8 cellular contexts compared by ENCODE assay signal in genomic region chr19:35756373-35757230, GRCh38. TPM values are rescaled to one million over a fixed set of nuclear protein-coding genes. Genes with fewer than 3 reads are reported as not detected.
A peak's percentile ranks its signal among the peaks of the same experiment; 100 is the strongest.
DNase-seq lines count a peak whose midpoint lies in the region; ATAC-seq and TF ChIP-seq lines count a peak whose summit lies in the region.

A gene with protein sequence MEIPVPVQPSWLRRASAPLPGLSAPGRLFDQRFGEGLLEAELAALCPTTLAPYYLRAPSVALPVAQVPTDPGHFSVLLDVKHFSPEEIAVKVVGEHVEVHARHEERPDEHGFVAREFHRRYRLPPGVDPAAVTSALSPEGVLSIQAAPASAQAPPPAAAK (minus strand): TSS chr19:35757029. CDS start chr19:35757008, 21 bp downstream.

- H3K14ac ChIP-seq in mesenchymal stem cell (ENCODE audit: low read length in 2 of 2): peak within 1 kb of the TSS; percentile 59 to 99

- peak within 1 kb of the TSS; percentile 99 to 100 for H3K4ac ChIP-seq in mesenchymal stem cell (ENCODE audit: low read depth in 1 of 2, low read length in 2 of 2)

- H3K4me3 ChIP-seq in KMS-11 (IDR thresholded peaks at IDR 0.05; ENCODE audit: insufficient read depth, low read depth, low read length): no peak within 1 kb of the TSS
- H3K4me3 ChIP-seq in colonic mucosa: peak within 1 kb of the TSS; percentile 74
- peak within 1 kb of the TSS; percentile 11 to 99 for H3K4me3 ChIP-seq in mesenchymal stem cell (ENCODE audit: insufficient read depth in 1 of 2, low read depth in 1 of 2, low read length in 2 of 2)
- peak within 1 kb of the TSS; percentile 98 for H3K4me3 ChIP-seq in upper lobe of right lung

- peak within 1 kb of the TSS; percentile 69 for H2AK5ac ChIP-seq in mesenchymal stem cell (ENCODE audit: low read length, severe bottlenecking)

- peaks cover 12% of the 10 kb centered on the region; the same call in 1 of the 2 replicates for H3K79me2 ChIP-seq in KMS-11 (ENCODE audit: insufficient read depth, low read depth)

- H3K27ac ChIP-seq in KMS-11: peak within 1 kb of the TSS; percentile 75
- peak within 1 kb of the TSS; percentile 72 for H3K27ac ChIP-seq in colonic mucosa
- H3K27ac ChIP-seq in mesenchymal stem cell (ENCODE audit: low read length, poor library complexity, severe bottlenecking): peak within 1 kb of the TSS; percentile 93
- H3K27ac ChIP-seq in upper lobe of right lung: peak within 1 kb of the TSS; percentile 98

- ATAC-seq in upper lobe of right lung (no peak), HG03039 (IDR thresholded peaks at IDR 0.05; ENCODE audit: unreplicated experiment) (no peak)

- H4K20me1 ChIP-seq in KMS-11 (ENCODE audit: insufficient read depth): no peaks in the 10 kb centered on the region

- H3K27me3 ChIP-seq in KMS-11 (ENCODE audit: insufficient read depth, low read depth) (no peaks in the 10 kb centered on the region), colonic mucosa (no peaks in the 10 kb centered on the region), mesenchymal stem cell (ENCODE audit: control insufficient read depth in 1 of 2, insufficient read depth in 1 of 2, low read length in 2 of 2) (no peaks in the 10 kb centered on the region), upper lobe of right lung (no peaks in the 10 kb centered on the region)

- peak within 1 kb of the TSS; percentile 84 for H3K4me2 ChIP-seq in KMS-11
- peak within 1 kb of the TSS; percentile 63 for H3K4me2 ChIP-seq in mesenchymal stem cell (ENCODE audit: low read length, poor library complexity, severe bottlenecking)

- intact Hi-C loops in colonic mucosa (cut with DNase I): no loop called here
- intact Hi-C loops in upper lobe of right lung (cut with DNase I): no loop called here

- peak within 1 kb of the TSS; percentile 96 for H2BK120ac ChIP-seq in mesenchymal stem cell (ENCODE audit: low read depth, low read length)

- peaks cover 36% of the 10 kb centered on the region for H3K79me1 ChIP-seq in mesenchymal stem cell (replicated peaks; ENCODE audit: low read length, poor library complexity, severe bottlenecking)

- H4K8ac ChIP-seq in mesenchymal stem cell (ENCODE audit: low read length): peak within 1 kb of the TSS; percentile 93

- H3K36me3 ChIP-seq in KMS-11 (ENCODE audit: insufficient read depth): no peaks in the 10 kb centered on the region
- H3K36me3 ChIP-seq in colonic mucosa: peaks cover 5% of the 10 kb centered on the region
- H3K36me3 ChIP-seq in mesenchymal stem cell (ENCODE audit: control insufficient read depth in 1 of 2, insufficient read depth in 2 of 2, low read depth in 1 of 2, low read length in 2 of 2): peaks cover 48 to 66% of the 10 kb centered on the region in 2 experiments
- H3K36me3 ChIP-seq in upper lobe of right lung: peaks cover 28% of the 10 kb centered on the region

- H2AFZ ChIP-seq in KMS-11 (ENCODE audit: low read depth) (peak within 1 kb of the TSS; percentile 94), mesenchymal stem cell (ENCODE audit: low read depth, low read length) (no peak within 1 kb of the TSS)

- no peaks in the 10 kb centered on the region for H3K9me3 ChIP-seq in colonic mucosa
- H3K9me3 ChIP-seq in mesenchymal stem cell (ENCODE audit: control insufficient read depth, low read length): no peaks in the 10 kb centered on the region
- no peaks in the 10 kb centered on the region for H3K9me3 ChIP-seq in upper lobe of right lung

- H4K91ac ChIP-seq in mesenchymal stem cell (ENCODE audit: low read length): peak within 1 kb of the TSS; percentile 100

- peak within 1 kb of the TSS; percentile 95 for H2BK15ac ChIP-seq in mesenchymal stem cell (ENCODE audit: low read depth, poor library complexity, severe bottlenecking)

- peak; percentile 62 for DNase-seq in AG08396 (ENCODE audit: low spot score)
- peak; percentile 51 for DNase-seq in colonic mucosa
- peak; percentile 73 for DNase-seq in mesenchymal stem cell
- peak; percentile 69 for DNase-seq in upper lobe of right lung
- DNase-seq in HUDEP-2 (lab: John Stamatoyannopoulos, UW; ENCODE audit: unreplicated experiment in 76 of 76): no peak
- no peak for DNase-seq in SIG-M5 treated with dmso at 0.1 percent for 504 hours (lab: John Stamatoyannopoulos, UW; ENCODE audit: unreplicated experiment)

- H3K9ac ChIP-seq in KMS-11 (peak within 1 kb of the TSS; percentile 50), colonic mucosa (ENCODE audit: low read depth in 2 of 2, low read length in 2 of 2) (peak within 1 kb of the TSS; percentile 56 to 73), mesenchymal stem cell (ENCODE audit: low read length) (peak within 1 kb of the TSS; percentile 99)

- peak within 1 kb of the TSS; percentile 87 for H2BK5ac ChIP-seq in mesenchymal stem cell (ENCODE audit: low read depth, low read length, poor library complexity, severe bottlenecking)

- WGBS in mesenchymal stem cell: 12% methylated on average over 51 of the region's 52 CpGs

- H3K4me1 ChIP-seq in KMS-11 (ENCODE audit: low read depth, poor library complexity, severe bottlenecking) (peaks cover 16% of the 10 kb centered on the region), colonic mucosa (no peaks in the 10 kb centered on the region), mesenchymal stem cell (ENCODE audit: control insufficient read depth, insufficient read depth, low read depth, low read length) (peaks cover 38% of the 10 kb centered on the region), upper lobe of right lung (peaks cover 18% of the 10 kb centered on the region)

- peak within 1 kb of the TSS; percentile 100 for H3K18ac ChIP-seq in mesenchymal stem cell (ENCODE audit: low read depth in 1 of 2, low read length in 2 of 2)

- no peak for TF ChIP-seq CTCF in KMS-11 (conservative IDR thresholded peaks at IDR 0.05; ENCODE audit: low read depth, low read length)
- TF ChIP-seq CTCF in colonic mucosa (IDR thresholded peaks at IDR 0.05): no peak
- no peak for TF ChIP-seq CTCF in upper lobe of right lung (IDR thresholded peaks at IDR 0.05)

- H3K23ac ChIP-seq in mesenchymal stem cell (ENCODE audit: low read length in 2 of 2): peak within 1 kb of the TSS; percentile 49 to 54

- peak within 1 kb of the TSS; percentile 69 to 87 for H2BK12ac ChIP-seq in mesenchymal stem cell (ENCODE audit: low read length in 2 of 2)

RNA-seq across cellular contexts. Expression of the gene that starts here (rescaled TPM):
- total RNA-seq in colonic mucosa (10 to 100 TPM in 1 of 2 donors, 1 to 10 TPM in 1; 6.3 to 23.6 TPM), upper lobe of right lung (41.3 TPM)
- polyA plus RNA-seq in mesenchymal stem cell (2013, experiment 1 of 2): 418 TPM
- 419 TPM for polyA plus RNA-seq in mesenchymal stem cell (2013, experiment 2 of 2)

Comparison
In these comparisons a context has a peak if more than half of its experiments do, and no peak if none do; other contexts are left out.
1. DNase-seq: peak in AG08396 (single experiment), colonic mucosa (single experiment), mesenchymal stem cell (single experiment) and upper lobe of right lung (single experiment); none in HUDEP-2 (0 of 76) and SIG-M5 treated with dmso at 0.1 percent for 504 hours (single experiment).
2. Peak in every context shown above with its lines, with median percentiles within 50 percentile points of each other: H3K27ac ChIP-seq and H3K9ac ChIP-seq.